In the genomic region with DNA sequence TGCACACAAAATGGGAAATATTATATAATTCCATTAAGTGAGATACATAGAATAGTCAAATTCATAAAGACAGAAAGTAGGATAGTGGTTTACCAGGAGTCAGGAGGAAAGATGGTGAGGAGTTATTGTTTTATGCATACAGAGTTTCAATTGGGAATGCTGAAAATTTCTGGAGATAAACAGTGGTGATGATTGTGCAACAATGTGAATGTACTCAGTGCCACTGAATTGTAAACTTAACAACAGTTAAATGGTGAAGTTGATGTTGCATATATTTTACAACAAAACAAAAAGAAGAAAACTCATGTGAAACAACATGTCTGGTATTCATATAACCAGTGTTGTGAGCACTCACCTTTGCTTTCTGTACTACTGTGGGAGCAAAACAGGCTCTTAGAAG, we compare ENCODE assay signal across 29 cellular contexts.
DNase-seq lines count a peak whose midpoint lies in the region; ATAC-seq, FAIRE-seq and TF ChIP-seq lines count a peak whose summit lies in the region.
"Had no signal": no experiment of that assay in that cellular context is flagged by ENCODE, and none has a peak within 500 bp of the region (broad histone marks: within the 10 kb centered on the region; RNA-seq: fewer than 3 reads in every experiment).

No MANE protein-coding gene starts in this region.

- H4K5ac ChIP-seq in IMR-90 (ENCODE audit: low read depth, low read length) (no peak overlapping the region), H1 (ENCODE audit: insufficient read length, low read depth, low read length) (no peak overlapping the region)

- H3K9me3 Mint-ChIP-seq in GM23338: peaks cover 11% of the 10 kb centered on the region

- POLR2A ChIA-PET in IMR-90 (lab: Charles Lee; ENCODE audit: unreplicated experiment): no interaction called here
- POLR2A ChIA-PET in H1 (lab: Charles Lee; ENCODE audit: partially characterized antibody): no interaction called here

- no peak overlapping the region for H3K4me2 ChIP-seq in GM23338
- no peak overlapping the region for H3K4me2 ChIP-seq in IMR-90 (ENCODE audit: low read depth, low read length)
- no peak overlapping the region for H3K4me2 ChIP-seq in H1 (ENCODE audit: insufficient read depth in 1 of 2, low read depth in 2 of 2, low read length in 2 of 2)
- H3K4me2 ChIP-seq: BLaER1 had no signal

- no peak for TF ChIP-seq POLR2A in IMR-90 (IDR thresholded peaks at IDR 0.05; ENCODE audit: low read depth, low read length)
- TF ChIP-seq POLR2A in H1 (IDR thresholded peaks at IDR 0.05; ENCODE audit: control extremely low read depth in 1 of 2, low read depth in 2 of 2, low read length in 2 of 2): no peak

- FAIRE-seq in H1 (lab: Jason Lieb, UNC): no peak
- no peak for FAIRE-seq in urothelium cell line (lab: Jason Lieb, UNC)
- FAIRE-seq: A204.1, GM12878, GM12892, GM18507 had no signal

- H3K79me1 ChIP-seq in IMR-90 (ENCODE audit: low read depth in 1 of 2, low read length in 2 of 2) (no peaks in the 10 kb centered on the region), H1 (ENCODE audit: low read depth, low read length) (no peaks in the 10 kb centered on the region)

- 0 out of 2 replicates have a peak, but pooled peaks cover 4% of the 10 kb centered on the region for H3K9me3 ChIP-seq in HUES48 (ENCODE audit: control insufficient read depth, insufficient read depth, low read length)
- H3K9me3 ChIP-seq in IMR-90 (ENCODE audit: control insufficient read depth, insufficient read depth, low read length): no peaks in the 10 kb centered on the region
- peaks cover 0 to 4% of the 10 kb centered on the region in 2 experiments; a peak in 2 of 4 replicates for H3K9me3 ChIP-seq in H1 (ENCODE audit: insufficient read depth in 2 of 2, low read depth in 1 of 2, low read length in 1 of 2)
- H3K9me3 ChIP-seq: BE2C, BLaER1 had no signal

- dilution Hi-C loops in IMR-90 (cut with HindIII; ENCODE audit: low sequenced_read_pairs, unreplicated experiment): no loop called here

- H3K9me2 ChIP-seq in GM23338 (ENCODE audit: insufficient read depth): 0 out of 2 replicates have a peak, but pooled peaks cover 5% of the 10 kb centered on the region

- H3K9me1 ChIP-seq in IMR-90 (ENCODE audit: insufficient read depth, low read length): no peaks in the 10 kb centered on the region

- H4K91ac ChIP-seq in IMR-90 (ENCODE audit: insufficient read depth, low read depth, low read length) (no peak overlapping the region), H1 (replicated peaks; ENCODE audit: insufficient read length, low read length) (no peak overlapping the region)

- no peak overlapping the region for H2BK12ac ChIP-seq in H1 (ENCODE audit: low read depth, low read length)

- no peak for TF ChIP-seq RAD21 in IMR-90 (IDR thresholded peaks at IDR 0.05; ENCODE audit: low read length)
- TF ChIP-seq RAD21 in H1 (IDR thresholded peaks at IDR 0.05 in 1 of 2, conservative IDR thresholded peaks at IDR 0.05 in 1 of 2; ENCODE audit: low read depth in 2 of 2, low read length in 2 of 2): no peak

- peaks cover 21% of the 10 kb centered on the region for H3K36me3 Mint-ChIP-seq in GM23338 (ENCODE audit: low read depth)
- H3K36me3 Mint-ChIP-seq: CD14-positive monocyte; CD4-positive, alpha-beta memory T cell; CD4-positive, CD25-positive, alpha-beta regulatory T cell; CD8-positive, alpha-beta memory T cell had no signal

- H3K27ac ChIP-seq in GM23338 (ENCODE audit: low read depth) (0 out of 2 replicates have a peak overlapping the region, but pooled peaks have one; percentile 35), HUES48 (ENCODE audit: low read depth, low read length) (peak overlapping the region; percentile 78), IMR-90 (ENCODE audit: insufficient read depth, low read length) (no peak overlapping the region), H1 (ENCODE audit: low read depth, low read length) (no peak overlapping the region)
- H3K27ac ChIP-seq: BLaER1 had no signal

- no peak overlapping the region for H2AFZ ChIP-seq in GM23338
- H2AFZ ChIP-seq in IMR-90 (replicated peaks; ENCODE audit: low read length, poor library complexity): no peak overlapping the region
- H2AFZ ChIP-seq in H1 (ENCODE audit: low read length): 0 out of 2 replicates have a peak overlapping the region, but pooled peaks have one; percentile 42

- H3K18ac ChIP-seq in IMR-90 (ENCODE audit: low read depth, low read length) (no peak overlapping the region), H1 (ENCODE audit: extremely low read depth, low read length) (no peak overlapping the region)

- H3K79me2 ChIP-seq in GM23338 (replicated peaks; ENCODE audit: insufficient read depth): no peaks in the 10 kb centered on the region
- no peaks in the 10 kb centered on the region for H3K79me2 ChIP-seq in H1 (ENCODE audit: control insufficient read depth in 1 of 2, insufficient read depth in 2 of 2, low read length in 2 of 2)

- BruUV-seq in IMR-90 (replicated peaks; lab: Mats Ljungman, UMichigan): no TSS peak

- intact Hi-C loops in IMR-90 (cut with micrococcal nuclease): no loop called here

- H3F3A ChIP-seq in GM23338 (replicated peaks; ENCODE audit: low read depth): no peaks in the 10 kb centered on the region

- H2BK5ac ChIP-seq in IMR-90 (ENCODE audit: low read depth, low read length, poor library complexity, severe bottlenecking) (no peak overlapping the region), H1 (ENCODE audit: low read depth, low read length) (no peak overlapping the region)

- H2BK15ac ChIP-seq in IMR-90 (ENCODE audit: low read depth, low read length) (no peak overlapping the region), H1 (ENCODE audit: low read length) (no peak overlapping the region)

- no peak overlapping the region for H3K4ac ChIP-seq in IMR-90 (ENCODE audit: low read depth, low read length)
- H3K4ac ChIP-seq in H1 (replicated peaks; ENCODE audit: insufficient read length, low read depth, low read length): no peak overlapping the region

- in situ Hi-C loops in IMR-90 (cut with MboI; ENCODE audit: low sequenced_read_pairs): no loop called here

- H3K9ac ChIP-seq in HUES48 (ENCODE audit: low read depth, low read length): no peak overlapping the region
- H3K9ac ChIP-seq in IMR-90 (ENCODE audit: low read depth, low read length): no peak overlapping the region
- H3K9ac ChIP-seq in H1 (replicated peaks in 1 of 4; ENCODE audit: extremely low read depth in 1 of 4, low read depth in 3 of 4, low read length in 3 of 4): no peak overlapping the region
- H3K9ac ChIP-seq: BLaER1 had no signal

- peaks cover 16% of the 10 kb centered on the region for H3K4me1 ChIP-seq in GM23338 (ENCODE audit: insufficient read depth)
- H3K4me1 ChIP-seq in HUES48 (ENCODE audit: control insufficient read depth, insufficient read depth, low read length): peaks cover 26% of the 10 kb centered on the region
- H3K4me1 ChIP-seq in IMR-90 (ENCODE audit: control insufficient read depth, insufficient read depth, low read length): no peaks in the 10 kb centered on the region
- H3K4me1 ChIP-seq in H1 (replicated peaks in 1 of 4; ENCODE audit: control insufficient read depth in 3 of 4, insufficient read depth in 4 of 4, low read length in 3 of 4): peaks cover 0 to 5% (median 2%) of the 10 kb centered on the region in 4 experiments; a peak in 3 of 7 replicates
- H3K4me1 ChIP-seq: BE2C, BLaER1 had no signal

- peaks cover 18% of the 10 kb centered on the region for H3K4me1 Mint-ChIP-seq in GM23338
- H3K4me1 Mint-ChIP-seq: CD14-positive monocyte; CD4-positive, alpha-beta memory T cell; CD4-positive, CD25-positive, alpha-beta regulatory T cell; CD8-positive, alpha-beta memory T cell had no signal

- H2AK5ac ChIP-seq in IMR-90 (ENCODE audit: low read depth, low read length) (no peak overlapping the region), H1 (ENCODE audit: low read depth, low read length) (no peak overlapping the region)

- no peaks in the 10 kb centered on the region for H3K27me3 ChIP-seq in GM23338 (ENCODE audit: insufficient read depth)
- no peaks in the 10 kb centered on the region for H3K27me3 ChIP-seq in HUES48 (ENCODE audit: control insufficient read depth, insufficient read depth, low read length)
- H3K27me3 ChIP-seq in IMR-90 (ENCODE audit: control insufficient read depth, insufficient read depth, low read length): no peaks in the 10 kb centered on the region
- no peaks in the 10 kb centered on the region for H3K27me3 ChIP-seq in H1 (replicated peaks in 1 of 4; ENCODE audit: control insufficient read depth in 3 of 4, extremely low read depth in 1 of 4, insufficient read depth in 3 of 4, low read length in 3 of 4)
- H3K27me3 ChIP-seq: BE2C, BLaER1 had no signal

- no peak overlapping the region for H3K27ac Mint-ChIP-seq in GM23338
- H3K27ac Mint-ChIP-seq: CD14-positive monocyte; CD4-positive, alpha-beta memory T cell; CD4-positive, CD25-positive, alpha-beta regulatory T cell had no signal

- H3K14ac ChIP-seq in IMR-90 (replicated peaks; ENCODE audit: low read depth, low read length) (no peak overlapping the region), H1 (ENCODE audit: insufficient read length) (no peak overlapping the region)

- H4K20me1 ChIP-seq in GM23338 (replicated peaks; ENCODE audit: insufficient read depth) (no peaks in the 10 kb centered on the region), IMR-90 (ENCODE audit: insufficient read depth, low read length) (no peaks in the 10 kb centered on the region), H1 (replicated peaks in 1 of 2; ENCODE audit: control insufficient read depth in 1 of 2, insufficient read depth in 2 of 2, low read length in 2 of 2) (no peaks in the 10 kb centered on the region)
- H4K20me1 ChIP-seq: BLaER1 had no signal

- H3K56ac ChIP-seq in IMR-90 (ENCODE audit: extremely low read depth, insufficient read depth, low read length): no peak overlapping the region
- no peak overlapping the region for H3K56ac ChIP-seq in H1 (replicated peaks; ENCODE audit: insufficient read length, low read depth, low read length)

- no peak overlapping the region for H2AK9ac ChIP-seq in IMR-90 (replicated peaks; ENCODE audit: low read depth, low read length, poor library complexity)

- CTCF ChIA-PET in IMR-90 (lab: Yijun Ruan, JAX): interaction anchor here (0.6 kb wide), 1 partner anchor 32 kb away, joined by 5 read pairs; no protein-coding TSS in a partner anchor
- CTCF ChIA-PET in H1 (lab: Charles Lee; ENCODE audit: partially characterized antibody): no interaction called here

- no peak overlapping the region for H4K8ac ChIP-seq in IMR-90 (ENCODE audit: low read depth in 2 of 2, low read length in 2 of 2)
- H4K8ac ChIP-seq in H1 (ENCODE audit: extremely low read depth, insufficient read depth, low read length): no peak overlapping the region

- H2BK20ac ChIP-seq in IMR-90 (ENCODE audit: low read depth, low read length): no peak overlapping the region
- H2BK20ac ChIP-seq in H1 (ENCODE audit: low read length): no peak overlapping the region; the same call in 1 of the 2 replicates

- no peak for TF ChIP-seq EP300 in H1 (IDR thresholded peaks at IDR 0.05; ENCODE audit: borderline replicate concordance in 1 of 2, low read depth in 2 of 2, low read length in 2 of 2)

- ATAC-seq in GM23338 (no peak), IMR-90 (ENCODE audit: low read depth) (no peak)
- ATAC-seq: GM12878 had no signal

- H3K23me2 ChIP-seq in H1 (ENCODE audit: low read depth, low read length): no peaks in the 10 kb centered on the region

- no peaks in the 10 kb centered on the region for H3K36me3 ChIP-seq in GM23338 (ENCODE audit: insufficient read depth)
- H3K36me3 ChIP-seq in HUES48 (ENCODE audit: control insufficient read depth, insufficient read depth, low read length): no peaks in the 10 kb centered on the region
- H3K36me3 ChIP-seq in IMR-90 (ENCODE audit: control insufficient read depth, insufficient read depth, low read length): no peaks in the 10 kb centered on the region
- peaks cover 0 to 2% (median 0%) of the 10 kb centered on the region in 4 experiments; a peak in 1 of 8 replicates for H3K36me3 ChIP-seq in H1 (ENCODE audit: control insufficient read depth in 2 of 4, insufficient read depth in 4 of 4, low read length in 3 of 4)
- H3K36me3 ChIP-seq: BE2C, BLaER1 had no signal

- peaks cover 3% of the 10 kb centered on the region for H3K27me3 Mint-ChIP-seq in GM23338 (ENCODE audit: insufficient read depth, low read depth, poor library complexity)
- H3K27me3 Mint-ChIP-seq: CD4-positive, alpha-beta memory T cell; CD4-positive, CD25-positive, alpha-beta regulatory T cell; CD8-positive, alpha-beta memory T cell had no signal

- H2BK120ac ChIP-seq in IMR-90 (ENCODE audit: low read depth, low read length): no peak overlapping the region
- H2BK120ac ChIP-seq in H1 (replicated peaks; ENCODE audit: low read depth, low read length): peak overlapping the region; percentile 68

- H3K4me3 Mint-ChIP-seq in GM23338: no peak overlapping the region
- H3K4me3 Mint-ChIP-seq: CD14-positive monocyte; CD4-positive, alpha-beta memory T cell; CD4-positive, CD25-positive, alpha-beta regulatory T cell; CD8-positive, alpha-beta memory T cell had no signal

- no peak overlapping the region for H3K4me3 ChIP-seq in GM23338
- no peak overlapping the region for H3K4me3 ChIP-seq in HUES48 (ENCODE audit: low read depth, low read length)
- H3K4me3 ChIP-seq in IMR-90 (ENCODE audit: insufficient read depth, low read depth, low read length): no peak overlapping the region
- no peak overlapping the region for H3K4me3 ChIP-seq in H1 (ENCODE audit: extremely low read depth in 1 of 4, insufficient read depth in 2 of 4, low read depth in 3 of 4, low read length in 4 of 4)
- H3K4me3 ChIP-seq: BLaER1, GM12878 had no signal

- H3K23ac ChIP-seq in IMR-90 (ENCODE audit: low read depth, low read length) (no peak overlapping the region), H1 (ENCODE audit: insufficient read length) (no peak overlapping the region)

- no peak for TF ChIP-seq CTCF in GM23338 (conservative IDR thresholded peaks at IDR 0.05; ENCODE audit: low read depth in 2 of 2)
- TF ChIP-seq CTCF in IMR-90 (conservative IDR thresholded peaks at IDR 0.05; ENCODE audit: low read depth, low read length): no peak
- TF ChIP-seq CTCF in H1 (IDR thresholded peaks at IDR 0.05; ENCODE audit: control extremely low read depth in 1 of 3, insufficient read depth in 1 of 3, low read depth in 1 of 3, low read length in 3 of 3): no peak

- DNase-seq in GM23338 (ENCODE audit: low spot score) (no peak), IMR-90 (no peak), H1 (ENCODE audit: low read depth in 1 of 2, low spot score in 2 of 2) (no peak), NCI-H2081 treated with DMSO at 0.1 percent for 48 hours (lab: John Stamatoyannopoulos, UW) (no peak), urothelium cell line (ENCODE audit: low spot score) (no peak), SHP77 (lab: John Stamatoyannopoulos, UW) (no peak)
- no peak for DNase-seq in activated CD4-positive, CD25-positive, alpha-beta regulatory T cell (lab: John Stamatoyannopoulos, UW)
- DNase-seq: 8988T; ACHN; BE2C; C1 segment of cervical spinal cord; CD4-positive, alpha-beta memory T cell; CD4-positive, CD25-positive, alpha-beta regulatory T cell; CD8-positive, alpha-beta memory T cell; COR-L47; DMS 273 treated with DMSO at 0.1 percent for 48 hours; DMS153; DMS53; DMS79; DND-41; EL; GDM1 had no signal

Comparison
In these comparisons a context has a peak if more than half of its experiments do, and no peak if none do; other contexts are left out.
1. H3K27ac ChIP-seq: peak in GM23338 (single experiment) and HUES48 (single experiment); none in IMR-90 (single experiment) and H1 (single experiment).